ENCODE assay signal across 1 cellular context in genomic region chrX:155881158-155881993, GRCh38.
TF ChIP-seq lines count a peak whose summit lies in the region.

Gene VAMP7, plus strand, starts transcription at chrX:155881345. Its CDS starts 8,122 bp downstream, at chrX:155889467.

TF ChIP-seq in HepG2, 621 proteins besides CTCF, POLR2A, EP300 and RAD21 (continued from another document and continues in another):
- TF ChIP-seq ETS1 (CRISPR knock-in tag; IDR thresholded peaks at IDR 0.05): no peak
- peak; percentile 68 for TF ChIP-seq ZNF687 (CRISPR knock-in tag; IDR thresholded peaks at IDR 0.05)
- 0 out of 2 replicates have a peak, but pooled peaks have one; percentile 15 for TF ChIP-seq ZNF501 (CRISPR knock-in tag; IDR thresholded peaks at IDR 0.05)
- TF ChIP-seq POLR2G (IDR thresholded peaks at IDR 0.05; ENCODE audit: low read depth, low read length): peak; percentile 78
- no peak for TF ChIP-seq SNAPC2 (CRISPR knock-in tag; IDR thresholded peaks at IDR 0.05)
- peak; percentile 37; the same call in 1 of the 2 replicates for TF ChIP-seq NFKB2 (CRISPR knock-in tag; IDR thresholded peaks at IDR 0.05; ENCODE audit: borderline replicate concordance)
- no peak for TF ChIP-seq ZNF296 (CRISPR knock-in tag; conservative IDR thresholded peaks at IDR 0.05)
- TF ChIP-seq POLR2AphosphoS2 (IDR thresholded peaks at IDR 0.05; ENCODE audit: low read depth, low read length): no peak
- peak; percentile 77 for TF ChIP-seq POGZ (CRISPR knock-in tag; IDR thresholded peaks at IDR 0.05)
- no peak for TF ChIP-seq ZBTB46 (CRISPR knock-in tag; IDR thresholded peaks at IDR 0.05; ENCODE audit: borderline replicate concordance)
- peak; percentile 56 for TF ChIP-seq RXRA (CRISPR knock-in tag; IDR thresholded peaks at IDR 0.05)
- TF ChIP-seq ONECUT2 (CRISPR knock-in tag; IDR thresholded peaks at IDR 0.05): no peak
- no peak for TF ChIP-seq MXD4 (CRISPR knock-in tag; IDR thresholded peaks at IDR 0.05)
- no peak for TF ChIP-seq KDM3A (CRISPR knock-in tag; IDR thresholded peaks at IDR 0.05; ENCODE audit: low read depth)
- TF ChIP-seq SUZ12 (IDR thresholded peaks at IDR 0.05; ENCODE audit: low read depth, low read length): peak; percentile 63
- TF ChIP-seq ZFX (CRISPR knock-in tag; IDR thresholded peaks at IDR 0.05; ENCODE audit: low read depth): peak; percentile 61
- peak; percentile 99 for TF ChIP-seq ATF7 (IDR thresholded peaks at IDR 0.05)
- no peak for TF ChIP-seq ATF7 (CRISPR knock-in tag; IDR thresholded peaks at IDR 0.05)
- no peak; the same call in 1 of the 2 replicates for TF ChIP-seq ZNF317 (CRISPR knock-in tag; IDR thresholded peaks at IDR 0.05)
- TF ChIP-seq HOMEZ (CRISPR knock-in tag; IDR thresholded peaks at IDR 0.05; ENCODE audit: low read depth): peak; percentile 39; the same call in 1 of the 2 replicates
- peak; percentile 49; the same call in 1 of the 2 replicates for TF ChIP-seq KMT2A (CRISPR knock-in tag; IDR thresholded peaks at IDR 0.05)
- TF ChIP-seq ZNF460 (CRISPR knock-in tag; IDR thresholded peaks at IDR 0.05; ENCODE audit: borderline replicate concordance): no peak
- peak; percentile 73 for TF ChIP-seq TEAD3 (CRISPR knock-in tag; optimal IDR thresholded peaks at IDR 0.05; ENCODE audit: borderline replicate concordance)
- TF ChIP-seq ASH2L (IDR thresholded peaks at IDR 0.05; ENCODE audit: insufficient read length, low read depth, low read length): peak; percentile 38
- peak; percentile 72 for TF ChIP-seq ZFY (CRISPR knock-in tag; IDR thresholded peaks at IDR 0.05)
- peak; percentile 89 for TF ChIP-seq PHF8 (CRISPR knock-in tag; IDR thresholded peaks at IDR 0.05)
- no peak for TF ChIP-seq ZNF124 (CRISPR knock-in tag; IDR thresholded peaks at IDR 0.05)
- no peak for TF ChIP-seq ZBTB42 (CRISPR knock-in tag; IDR thresholded peaks at IDR 0.05)
- 0 out of 2 replicates have a peak, but pooled peaks have one; percentile 17 for TF ChIP-seq RXRB (CRISPR knock-in tag; IDR thresholded peaks at IDR 0.05; ENCODE audit: borderline replicate concordance)
- 0 out of 2 replicates have a peak, but pooled peaks have one; percentile 57 for TF ChIP-seq KDM2A (CRISPR knock-in tag; IDR thresholded peaks at IDR 0.05; ENCODE audit: borderline replicate concordance, low read depth)
- no peak for TF ChIP-seq JARID2 (CRISPR knock-in tag; IDR thresholded peaks at IDR 0.05; ENCODE audit: insufficient replicate concordance)
- TF ChIP-seq KDM5B (CRISPR knock-in tag; IDR thresholded peaks at IDR 0.05; ENCODE audit: borderline replicate concordance): peak; percentile 32; the same call in 1 of the 2 replicates
- TF ChIP-seq GABPA (IDR thresholded peaks at IDR 0.05; ENCODE audit: low read depth, low read length): peak; percentile 65
- TF ChIP-seq GABPA (CRISPR knock-in tag; IDR thresholded peaks at IDR 0.05; ENCODE audit: low read depth): peak; percentile 89
- no peak for TF ChIP-seq RAD51 (IDR thresholded peaks at IDR 0.05; ENCODE audit: borderline replicate concordance)
- peak; percentile 45; the same call in 1 of the 2 replicates for TF ChIP-seq FOXK1 (CRISPR knock-in tag; IDR thresholded peaks at IDR 0.05; ENCODE audit: borderline replicate concordance, low read depth)
- TF ChIP-seq ZNF883 (CRISPR knock-in tag; IDR thresholded peaks at IDR 0.05; ENCODE audit: not compliant biosample characterization): peak; percentile 44
- TF ChIP-seq ZSCAN30 (CRISPR knock-in tag; IDR thresholded peaks at IDR 0.05): no peak
- TF ChIP-seq ATF3 (CRISPR knock-in tag; IDR thresholded peaks at IDR 0.05): no peak
- no peak for TF ChIP-seq CERS6 (CRISPR knock-in tag; IDR thresholded peaks at IDR 0.05)
- TF ChIP-seq ARID4A (CRISPR knock-in tag; IDR thresholded peaks at IDR 0.05; ENCODE audit: borderline replicate concordance): peak; percentile 85; the same call in 1 of the 2 replicates
- peak; percentile 87 for TF ChIP-seq PHF20 (CRISPR knock-in tag; IDR thresholded peaks at IDR 0.05)
- peak; percentile 37; the same call in 1 of the 2 replicates for TF ChIP-seq PHF21A (CRISPR knock-in tag; IDR thresholded peaks at IDR 0.05)
- peak; percentile 54; the same call in 1 of the 2 replicates for TF ChIP-seq YEATS2 (CRISPR knock-in tag; IDR thresholded peaks at IDR 0.05; ENCODE audit: borderline replicate concordance)
- TF ChIP-seq ELF3 (CRISPR knock-in tag; IDR thresholded peaks at IDR 0.05): peak; percentile 62; the same call in 1 of the 2 replicates
- peak; percentile 74; the same call in 1 of the 2 replicates for TF ChIP-seq ZNF574 (CRISPR knock-in tag; IDR thresholded peaks at IDR 0.05)
- peak; percentile 85 for TF ChIP-seq HNRNPLL (IDR thresholded peaks at IDR 0.05; ENCODE audit: low read depth, low read length, poor library complexity, severe bottlenecking)
- TF ChIP-seq ZNF205 (CRISPR knock-in tag; IDR thresholded peaks at IDR 0.05): no peak
- TF ChIP-seq NFYB (CRISPR knock-in tag; IDR thresholded peaks at IDR 0.05): peak; percentile 88
- peak; percentile 96 for TF ChIP-seq CREB1 (IDR thresholded peaks at IDR 0.05)
- peak; percentile 85 for TF ChIP-seq CREB1 (CRISPR knock-in tag; IDR thresholded peaks at IDR 0.05)
- peak; percentile 95 for TF ChIP-seq GABPB1 (CRISPR knock-in tag; IDR thresholded peaks at IDR 0.05)
- peak; percentile 50; the same call in 1 of the 2 replicates for TF ChIP-seq ZNF44 (CRISPR knock-in tag; IDR thresholded peaks at IDR 0.05)
